8 cellular contexts compared by ENCODE assay signal in the genomic region with DNA sequence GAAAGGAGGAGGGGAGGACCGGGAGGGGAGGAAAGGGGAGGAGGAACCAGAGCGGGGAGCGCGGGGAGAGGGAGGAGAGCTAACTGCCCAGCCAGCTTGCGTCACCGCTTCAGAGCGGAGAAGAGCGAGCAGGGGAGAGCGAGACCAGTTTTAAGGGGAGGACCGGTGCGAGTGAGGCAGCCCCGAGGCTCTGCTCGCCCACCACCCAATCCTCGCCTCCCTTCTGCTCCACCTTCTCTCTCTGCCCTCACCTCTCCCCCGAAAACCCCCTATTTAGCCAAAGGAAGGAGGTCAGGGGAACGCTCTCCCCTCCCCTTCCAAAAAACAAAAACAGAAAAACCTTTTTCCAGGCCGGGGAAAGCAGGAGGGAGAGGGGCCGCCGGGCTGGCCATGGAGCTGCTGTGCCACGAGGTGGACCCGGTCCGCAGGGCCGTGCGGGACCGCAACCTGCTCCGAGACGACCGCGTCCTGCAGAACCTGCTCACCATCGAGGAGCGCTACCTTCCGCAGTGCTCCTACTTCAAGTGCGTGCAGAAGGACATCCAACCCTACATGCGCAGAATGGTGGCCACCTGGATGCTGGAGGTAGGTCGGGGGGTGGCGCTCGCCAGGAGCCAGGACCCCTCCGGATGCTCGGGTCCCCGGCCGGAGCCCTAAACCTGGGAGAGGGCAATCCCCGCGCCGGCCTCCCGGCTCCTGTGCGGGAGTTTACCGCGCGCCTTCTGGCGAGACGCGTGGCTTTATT. TPM values are rescaled to one million over a fixed set of nuclear protein-coding genes. Genes with fewer than 3 reads are reported as not detected.
DNase-seq lines count a peak whose midpoint lies in the region; ATAC-seq and TF ChIP-seq lines count a peak whose summit lies in the region.

A gene (plus strand): TSS at position 112 of the 745 bp plus-strand sequence. CDS start 279 bp downstream, at position 391.

- H3K36me3 Mint-ChIP-seq in activated CD4-positive, alpha-beta T cell treated with anti-CD3 and anti-CD28 coated beads for 36 hours (ENCODE audit: low read depth) = peaks cover 50% of the 10 kb centered on the region

- peaks cover 35% of the 10 kb centered on the region for H3K4me1 Mint-ChIP-seq in activated CD4-positive, alpha-beta T cell treated with anti-CD3 and anti-CD28 coated beads for 36 hours

- H3K27me3 Mint-ChIP-seq in activated CD4-positive, alpha-beta T cell treated with anti-CD3 and anti-CD28 coated beads for 36 hours = no peaks in the 10 kb centered on the region

- H3K27ac Mint-ChIP-seq in activated CD4-positive, alpha-beta T cell treated with anti-CD3 and anti-CD28 coated beads for 36 hours = peak within 1 kb of the TSS; percentile 99

- DNase-seq in NCI-H2196 treated with DMSO at 0.1 percent for 48 hours (lab: John Stamatoyannopoulos, UW; ENCODE audit: unreplicated experiment) = peak; percentile 12
- DNase-seq in NCI-H2196 (lab: John Stamatoyannopoulos, UW; ENCODE audit: unreplicated experiment) = no peak
- DNase-seq in HUDEP-2 (lab: John Stamatoyannopoulos, UW; ENCODE audit: unreplicated experiment in 76 of 76) = peak in 74 of 76 experiments; percentile 20 to 89 (median 77)
- DNase-seq in activated CD4-positive, alpha-beta T cell treated with anti-CD3 and anti-CD28 coated beads for 36 hours = peak; percentile 91
- DNase-seq in coronary artery (ENCODE audit: low spot score) = peak; percentile 91
- peak; percentile 49 for DNase-seq in kidney glomerular epithelial cell (lab: John Stamatoyannopoulos, UW)
- peak; percentile 69 to 80 (median 76) for DNase-seq in stimulated activated CD4-positive, alpha-beta T cell treated with anti-CD3 and anti-CD28 coated beads, Interleukin-12 subunit alpha, Interleukin-12 subunit beta, amount 100 ng/mL, for 48 hours (ENCODE audit: low read depth in 2 of 3, low spot score in 1 of 3)
- no peak for DNase-seq in NCI-H2029 (lab: John Stamatoyannopoulos, UW)

- H3K9me3 Mint-ChIP-seq in activated CD4-positive, alpha-beta T cell treated with anti-CD3 and anti-CD28 coated beads for 36 hours (ENCODE audit: low read depth) = no peaks in the 10 kb centered on the region

- POLR2A ChIA-PET in activated CD4-positive, alpha-beta T cell treated with anti-CD3 and anti-CD28 coated beads for 36 hours (lab: Charles Lee) = interaction anchor here (0.5 to 3.3 kb wide), 9 partner anchors 15 to 300 kb away, joined by 3 to 22 read pairs (median 3); no protein-coding TSS in a partner anchor

- no peak for TF ChIP-seq CTCF in coronary artery (IDR thresholded peaks at IDR 0.05)

- H3K27ac ChIP-seq in coronary artery = peak within 1 kb of the TSS; percentile 96 to 97

- CTCF ChIA-PET in activated CD4-positive, alpha-beta T cell treated with anti-CD3 and anti-CD28 coated beads for 36 hours (lab: Charles Lee) = interaction anchor here (0.6 to 8.6 kb wide), 8 partner anchors 89 to 388 kb away, joined by 3 to 109 read pairs (median 4); no protein-coding TSS in a partner anchor

- peak; percentile 34 for ATAC-seq in activated CD4-positive, alpha-beta T cell treated with anti-CD3 and anti-CD28 coated beads for 36 hours

- intact Hi-C loops in activated CD4-positive, alpha-beta T cell treated with anti-CD3 and anti-CD28 coated beads for 36 hours (cut with DNase I, micrococcal nuclease) = loop anchor here (1.0 to 2.0 kb wide), 5 partner anchors 23 to 401 kb away; a partner anchor contains a TSS

- H3K4me3 Mint-ChIP-seq in activated CD4-positive, alpha-beta T cell treated with anti-CD3 and anti-CD28 coated beads for 36 hours = peak within 1 kb of the TSS; percentile 95

- peak within 1 kb of the TSS; percentile 96 for H3K4me3 ChIP-seq in coronary artery

RNA-seq across cellular contexts. Expression of the gene that starts here (rescaled TPM):
- 100 to 1,000 TPM; 357 to 369 TPM for total RNA-seq in activated CD4-positive, alpha-beta T cell treated with anti-CD3 and anti-CD28 coated beads for 36 hours

Comparison
In these comparisons a context has a peak if more than half of its experiments do, and no peak if none do; other contexts are left out.
1. DNase-seq: peak in NCI-H2196 treated with DMSO at 0.1 percent for 48 hours (single experiment), HUDEP-2 (74 of 76), activated CD4-positive, alpha-beta T cell treated with anti-CD3 and anti-CD28 coated beads for 36 hours (single experiment), coronary artery (single experiment), kidney glomerular epithelial cell (single experiment) and stimulated activated CD4-positive, alpha-beta T cell treated with anti-CD3 and anti-CD28 coated beads, Interleukin-12 subunit alpha, Interleukin-12 subunit beta, amount 100 ng/mL, for 48 hours (3 of 3); none in NCI-H2196 (single experiment) and NCI-H2029 (single experiment).